Comparison of ENCODE assay signal across 25 cellular contexts in the genomic region with DNA sequence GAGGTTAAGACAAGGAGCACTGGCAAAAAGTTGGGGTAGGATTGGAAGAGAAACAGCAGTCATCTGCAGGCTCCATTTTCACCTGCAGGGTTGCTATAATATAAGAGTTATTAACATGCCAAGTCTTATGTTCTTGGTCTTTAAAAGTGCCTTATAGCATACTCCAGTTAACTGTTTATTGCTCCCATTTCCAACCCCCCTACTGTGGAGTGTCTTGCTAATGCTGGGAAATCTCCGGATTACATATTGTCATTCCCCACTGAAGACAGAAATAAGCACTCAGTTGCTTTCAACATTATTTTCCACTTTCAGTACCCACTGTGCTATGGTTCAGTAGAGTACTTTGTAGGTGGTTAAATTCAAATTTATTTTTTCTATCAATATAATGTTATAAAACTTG.
"Had no signal": no experiment of that assay in that cellular context is flagged by ENCODE, and none has a peak within 500 bp of the region (broad histone marks: within the 10 kb centered on the region; RNA-seq: fewer than 3 reads in every experiment).

No MANE protein-coding gene starts in this region.

- H3K79me2 ChIP-seq: hepatocyte had no signal

- H3K4me1 ChIP-seq: gastroesophageal sphincter, heart left ventricle, left lung, lower lobe of right lung had no signal

- H3K36me3 Mint-ChIP-seq: immature natural killer cell, mesothelial cell of epicardium had no signal

- H3K4me3 Mint-ChIP-seq: immature natural killer cell, mesothelial cell of epicardium had no signal

- H3K4me1 Mint-ChIP-seq: immature natural killer cell had no signal

- H3K9me3 ChIP-seq: gastroesophageal sphincter, left lung, lower lobe of right lung, mucosa of descending colon had no signal

- H3K27ac Mint-ChIP-seq: immature natural killer cell, mesothelial cell of epicardium had no signal

- H3K4me2 ChIP-seq: hepatocyte had no signal

- H3K4me3 ChIP-seq: coronary artery, dorsolateral prefrontal cortex, gastroesophageal sphincter, heart left ventricle, hepatocyte, left lung, lower lobe of right lung, mucosa of descending colon had no signal

- FAIRE-seq: endometrium, frontal cortex had no signal

- H3K27me3 ChIP-seq: foreskin keratinocyte, gastroesophageal sphincter, hepatocyte, left lung had no signal

- ATAC-seq: esophagus mucosa, gastroesophageal sphincter, heart left ventricle, left cardiac atrium, left lung, left ventricle myocardium superior, lower lobe of right lung, mucosa of descending colon had no signal

- H3K27ac ChIP-seq: coronary artery, dorsolateral prefrontal cortex, epithelial cell of prostate, foreskin keratinocyte, gastroesophageal sphincter, heart left ventricle, hepatocyte, left lung, lower lobe of right lung had no signal

- DNase-seq: dermis blood vessel endothelial cell; dorsolateral prefrontal cortex; effector CD4-positive, alpha-beta T cell; effector memory CD4-positive, alpha-beta T cell; erythroblast; foreskin keratinocyte; heart left ventricle; hypothalamus; immature natural killer cell; islet precursor cell; kidney; left cardiac atrium; left lung; left ventricle myocardium superior; lower lobe of right lung; mesenchymal stem cell; mucosa of descending colon had no signal

- H3K36me3 ChIP-seq: gastroesophageal sphincter, heart left ventricle, left lung, lower lobe of right lung had no signal

- H2AFZ ChIP-seq: hepatocyte had no signal
